ENCODE assay signal across 1 cellular context in genomic region chr5:151881626-151882225, GRCh38.
TF ChIP-seq lines count a peak whose summit lies in the region.

No MANE protein-coding gene starts in this region.

TF ChIP-seq in HepG2, 621 proteins besides CTCF, POLR2A, EP300 and RAD21 (continued from another document):
- no peak for TF ChIP-seq ZNF574 (CRISPR knock-in tag; IDR thresholded peaks at IDR 0.05)
